In the genomic region with DNA sequence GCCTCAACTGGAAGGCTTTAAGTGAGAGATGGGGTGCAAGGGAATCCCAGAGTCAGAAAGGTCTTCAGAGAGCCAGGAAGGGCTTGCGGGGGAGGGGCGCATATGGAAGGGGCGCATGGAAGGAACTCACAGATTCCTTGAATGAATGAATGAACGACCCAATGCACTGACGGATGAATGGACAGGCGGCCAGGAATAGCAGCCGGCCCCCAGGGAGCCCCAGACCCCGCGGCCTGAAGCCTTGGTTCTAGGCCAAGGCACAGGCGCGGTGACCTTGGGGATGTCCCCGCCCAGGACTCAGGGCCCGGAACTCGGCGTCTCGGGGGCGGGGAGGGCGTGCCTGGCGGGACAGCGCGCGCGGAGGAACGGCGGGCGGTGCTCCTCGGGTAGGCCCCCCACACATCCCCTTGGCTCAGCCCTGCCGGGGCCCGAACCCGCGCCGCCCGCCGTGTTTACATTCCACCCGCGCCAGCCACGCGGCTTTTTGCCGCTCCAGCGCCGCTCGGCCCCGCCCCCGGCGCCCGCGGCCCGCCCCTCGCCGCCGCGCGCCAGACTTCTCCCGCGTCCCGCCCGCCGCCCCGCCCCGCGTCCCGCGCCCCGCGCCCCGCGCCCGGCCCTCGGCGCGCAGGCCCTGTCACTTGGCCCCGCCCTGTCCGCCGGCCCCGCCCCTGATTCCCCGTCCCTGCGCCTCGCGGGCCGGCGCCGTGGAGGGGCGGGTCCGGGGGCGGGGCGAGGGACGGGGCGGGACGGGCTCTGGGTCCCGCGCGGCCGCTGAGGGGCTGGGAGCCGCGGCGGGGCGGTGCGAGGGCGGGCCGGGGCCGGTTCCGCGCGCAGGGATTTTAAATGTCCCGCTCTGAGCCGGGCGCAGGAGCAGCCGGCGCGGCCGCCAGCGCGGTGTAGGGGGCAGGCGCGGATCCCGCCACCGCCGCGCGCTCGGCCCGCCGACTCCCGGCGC, we compare ENCODE assay signal across 8 cellular contexts. TPM values are rescaled to one million over a fixed set of nuclear protein-coding genes. Genes with fewer than 3 reads are reported as not detected.
DNase-seq lines count a peak whose midpoint lies in the region; TF ChIP-seq lines count a peak whose summit lies in the region.

Gene CCNE1, plus strand, starts transcription at position 867 of the 955 bp plus-strand sequence. CDS start 565 bp downstream, outside the sequence.

- TF ChIP-seq CTCF in foreskin fibroblast (IDR thresholded peaks at IDR 0.05; ENCODE audit: low read depth, low read length) (no peak), neural progenitor cell (IDR thresholded peaks at IDR 0.05) (no peak), stomach (IDR thresholded peaks at IDR 0.05) (no peak)

- H3F3A ChIP-seq in GM23248 (ENCODE audit: insufficient read depth), result no peaks in the 10 kb centered on the region
- peaks cover 9% of the 10 kb centered on the region for H3F3A ChIP-seq in neural progenitor cell (ENCODE audit: low read depth)

- no peaks in the 10 kb centered on the region for H3K9me3 Mint-ChIP-seq in neural progenitor cell

- WGBS in GM23248 (ENCODE audit: low coverage in 1 of 2, low lambda C conversion rate in 2 of 2, missing lambda C conversion rate in 2 of 2), 2 experiments, result 2 to 12% methylated on average over 15 to 110 of the region's 125 CpGs
- WGBS in stomach, 5 donors, result 2 to 13% (median 4%) methylated on average over 9 to 125 of the region's 125 CpGs

- peak within 1 kb of the TSS; percentile 64 for H3K9ac ChIP-seq in GM23248
- no peak within 1 kb of the TSS for H3K9ac ChIP-seq in neural progenitor cell

- peak within 1 kb of the TSS; percentile 71 for H3K4me3 ChIP-seq in GM23248
- peak within 1 kb of the TSS; percentile 49 to 51 for H3K4me3 ChIP-seq in foreskin fibroblast (ENCODE audit: low read depth in 1 of 2, low read length in 2 of 2)
- H3K4me3 ChIP-seq in neural progenitor cell, result peak within 1 kb of the TSS; percentile 68
- peak within 1 kb of the TSS; percentile 62 to 79 (median 64) for H3K4me3 ChIP-seq in stomach

- peak within 1 kb of the TSS; percentile 85 for H2AFZ ChIP-seq in GM23248
- peak within 1 kb of the TSS; percentile 98 for H2AFZ ChIP-seq in neural progenitor cell (replicated peaks)

- in situ Hi-C loops in GM23248 (cut with MboI), result no loop called here

- peaks cover 14% of the 10 kb centered on the region for H3K4me1 Mint-ChIP-seq in neural progenitor cell

- intact Hi-C loops in stomach (cut with DNase I; ENCODE audit: low total_unique reads), result loop anchor here (5.0 kb wide), 1 partner anchor 36 kb away; no protein-coding TSS in a partner anchor

- H3K27me3 ChIP-seq in GM23248 (replicated peaks; ENCODE audit: insufficient read depth), result no peaks in the 10 kb centered on the region
- H3K27me3 ChIP-seq in neural progenitor cell, result peaks cover 15% of the 10 kb centered on the region
- no peaks in the 10 kb centered on the region for H3K27me3 ChIP-seq in stomach

- no peak for TF ChIP-seq EP300 in stomach (IDR thresholded peaks at IDR 0.05)

- H3K27ac ChIP-seq in GM23248, result no peak within 1 kb of the TSS
- no peak within 1 kb of the TSS for H3K27ac ChIP-seq in neural progenitor cell
- H3K27ac ChIP-seq in stomach, result peak within 1 kb of the TSS; percentile 58 to 85 (median 75)

- H3K36me3 Mint-ChIP-seq in neural progenitor cell, result peaks cover 2% of the 10 kb centered on the region

- no peak for TF ChIP-seq POLR2A in stomach (IDR thresholded peaks at IDR 0.05)

- no peak within 1 kb of the TSS for H3K27ac Mint-ChIP-seq in neural progenitor cell

- no peaks in the 10 kb centered on the region for H3K9me3 ChIP-seq in GM23248 (ENCODE audit: low read depth)
- H3K9me3 ChIP-seq in neural progenitor cell (ENCODE audit: low read depth), result no peaks in the 10 kb centered on the region
- no peaks in the 10 kb centered on the region for H3K9me3 ChIP-seq in stomach

- DNase-seq in EL (peak; percentile 87), GM23248 (peak; percentile 92), LHCN-M2 (ENCODE audit: low read depth) (peak; percentile 77), SIG-M5 (lab: John Stamatoyannopoulos, UW) (peak; percentile 11), foreskin fibroblast (peak; percentile 79 to 94), neural progenitor cell (ENCODE audit: low spot score) (peak; percentile 93), stomach (peak; percentile 97)
- peak; percentile 98 for DNase-seq in activated effector memory CD4-positive, alpha-beta T cell treated with anti-CD3 and anti-CD28 coated beads, Interleukin-2, amount 50 U/mL, for 16 hours

- no peaks in the 10 kb centered on the region for H3K36me3 ChIP-seq in GM23248 (ENCODE audit: low read depth)
- H3K36me3 ChIP-seq in neural progenitor cell, result no peaks in the 10 kb centered on the region
- no peaks in the 10 kb centered on the region for H3K36me3 ChIP-seq in stomach

- H3K9me2 ChIP-seq in GM23248 (ENCODE audit: insufficient read depth), result no peaks in the 10 kb centered on the region

- peak within 1 kb of the TSS; percentile 65 for H3K4me2 ChIP-seq in GM23248 (ENCODE audit: unreplicated experiment)
- H3K4me2 ChIP-seq in neural progenitor cell, result peak within 1 kb of the TSS; percentile 83

- H3K4me1 ChIP-seq in GM23248 (ENCODE audit: insufficient read depth), result no peaks in the 10 kb centered on the region
- H3K4me1 ChIP-seq in neural progenitor cell, result no peaks in the 10 kb centered on the region
- peaks cover 10 to 19% (median 15%) of the 10 kb centered on the region in 4 donors for H3K4me1 ChIP-seq in stomach

- H3K27me3 Mint-ChIP-seq in neural progenitor cell (ENCODE audit: insufficient read depth, low read depth), result peaks cover 7% of the 10 kb centered on the region

- H4K20me1 ChIP-seq in GM23248 (ENCODE audit: insufficient read depth) (no peaks in the 10 kb centered on the region), neural progenitor cell (ENCODE audit: low read depth) (no peaks in the 10 kb centered on the region)

- peak within 1 kb of the TSS; percentile 95 for H3K4me3 Mint-ChIP-seq in neural progenitor cell

- H3K79me2 ChIP-seq in GM23248 (ENCODE audit: insufficient read depth) (no peaks in the 10 kb centered on the region), neural progenitor cell (ENCODE audit: low read depth) (no peaks in the 10 kb centered on the region)

RNA-seq across cellular contexts. Expression of gene CCNE1, which starts in this region (rescaled TPM):
- 2.8 and 6.5 TPM in 2 replicates for total RNA-seq in GM23248 (2014; rRNA removed; shearing (Covaris generic))
- polyA plus RNA-seq in GM23248 (2016; fragmentation: Nextera tagmentation; extraction: Ambion mirVana) (5.1 and 5.2 TPM in 2 replicates), stomach (1 to 10 TPM; 1.7 to 3.1 (median 2.6) TPM)
- total RNA-seq in LHCN-M2 (2014; rRNA removed) (17.1 and 19.4 TPM in 2 replicates), neural progenitor cell (ENCODE audit: low replicate concordance) (31.4 and 34.5 TPM in 2 replicates), stomach (1 to 10 TPM in 2 of 5 donors, not detected in 3; 3.2 to 3.7 TPM)
- polyA plus RNA-seq in LHCN-M2 (2012), result 6.8 TPM

Comparison
In these comparisons a context has a peak if more than half of its experiments do, and no peak if none do; other contexts are left out.
1. DNase-seq: peak in every context shown above with its lines; median percentile 98 in activated effector memory CD4-positive, alpha-beta T cell treated with anti-CD3 and anti-CD28 coated beads, Interleukin-2, amount 50 U/mL, for 16 hours; 97 in stomach; 93 in neural progenitor cell; 92 in GM23248; 87 in EL; 86 in foreskin fibroblast; 77 in LHCN-M2; 11 in SIG-M5.
2. H3K27ac ChIP-seq: peak in stomach (5 of 5); none in GM23248 (single experiment) and neural progenitor cell (single experiment).
3. Peak in every context shown above with its lines, with median percentiles within 50 percentile points of each other: H3K4me3 ChIP-seq.